2 cellular contexts compared by ENCODE assay signal in the genomic region with DNA sequence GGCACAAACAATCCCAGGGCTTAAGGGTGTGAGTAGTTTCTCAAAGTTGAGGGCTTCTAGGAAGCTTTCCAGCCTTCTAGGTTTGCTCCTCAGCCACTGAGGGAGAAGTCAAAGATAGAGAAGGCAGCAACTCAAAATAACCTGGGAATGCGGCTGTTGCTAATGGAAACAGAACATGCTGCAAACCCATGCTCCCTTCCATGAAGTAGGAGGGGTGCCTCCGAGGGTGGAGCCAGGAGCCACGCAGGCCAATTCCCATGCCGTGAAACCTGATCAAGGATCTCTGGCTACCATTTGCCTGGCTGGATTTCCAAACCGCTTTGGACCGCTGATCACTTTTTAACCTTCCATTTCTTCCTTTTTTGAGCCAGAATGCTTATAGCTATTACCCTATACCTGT.
TF ChIP-seq lines count a peak whose summit lies in the region.

No MANE protein-coding gene starts in this region.

TF ChIP-seq in HepG2, 621 proteins besides CTCF, POLR2A, EP300 and RAD21:
- TF ChIP-seq ZNF274 (CRISPR knock-in tag; IDR thresholded peaks at IDR 0.05) (no peak), ZNF883 (CRISPR knock-in tag; IDR thresholded peaks at IDR 0.05; ENCODE audit: not compliant biosample characterization) (peak; percentile 32)

TF ChIP-seq in H1, 55 proteins besides CTCF, POLR2A, EP300 and RAD21:
- no peak for TF ChIP-seq SIN3A (conservative IDR thresholded peaks at IDR 0.05 in 1 of 2, IDR thresholded peaks at IDR 0.05 in 1 of 2; ENCODE audit: low read depth in 1 of 2, low read length in 2 of 2)
- TF ChIP-seq EZH2 (IDR thresholded peaks at IDR 0.05; ENCODE audit: low read depth, low read length, severe bottlenecking), result no peak
- no peak for TF ChIP-seq TEAD4 (IDR thresholded peaks at IDR 0.05; ENCODE audit: low read depth, low read length)
- no peak for TF ChIP-seq NRF1 (IDR thresholded peaks at IDR 0.05; ENCODE audit: low read depth, low read length)
- no peak for TF ChIP-seq POU5F1 (IDR thresholded peaks at IDR 0.05; ENCODE audit: low read depth, low read length)
TF ChIP-seq in H1: peak in this region for 0.
